Comparison of ENCODE assay signal across 25 cellular contexts in genomic region chr20:43694763-43695162, GRCh38. TPM values are rescaled to one million over a fixed set of nuclear protein-coding genes. Genes with fewer than 3 reads are reported as not detected.
DNase-seq lines count a peak whose midpoint lies in the region; ATAC-seq, FAIRE-seq and TF ChIP-seq lines count a peak whose summit lies in the region.
"Had no signal": no experiment of that assay in that cellular context is flagged by ENCODE, and none has a peak within 500 bp of the region (broad histone marks: within the 10 kb centered on the region; RNA-seq: fewer than 3 reads in every experiment).

No MANE protein-coding gene starts in this region.

- no peak for TF ChIP-seq RAD21 in HepG2 (CRISPR knock-in tag; IDR thresholded peaks at IDR 0.05)

- POLR2A ChIA-PET in HepG2 (lab: Yijun Ruan, JAX) = no interaction called here

- no peak for DNase-seq in activated T-cell treated with anti-CD3 and anti-CD28 coated beads, Interleukin-2, amount 50 U/mL, for 72 hours
- DNase-seq in activated T-cell treated with anti-CD3 and anti-CD28 coated beads, Interleukin-2, amount 50 U/mL, for 1 hour = no peak
- DNase-seq in HTR-8/SVneo (ENCODE audit: insufficient read length, low spot score) (no peak), HepG2 (ENCODE audit: low spot score) (no peak), right lobe of liver (no peak)
- DNase-seq in activated CD8-positive, alpha-beta memory T cell treated with anti-CD3 and anti-CD28 coated beads, Interleukin-2, amount 10 ng/mL, durations not matched to agents 7 days and 5 days = no peak
- DNase-seq in activated naive CD4-positive, alpha-beta T cell treated with Interleukin-2 at 50 U/mL for 16 hours = no peak
- DNase-seq: AML-193; Caco-2; Calu3; CD4-positive, alpha-beta T cell; CD8-positive, alpha-beta T cell; DMS79 treated with DMSO at 0.1 percent for 48 hours; GF-D8 had no signal

- H3K27me3 Mint-ChIP-seq in activated T-cell treated with anti-CD3 and anti-CD28 coated beads, Interleukin-2, amount 50 U/mL, for 72 hours (ENCODE audit: low read depth) = no peaks in the 10 kb centered on the region
- no peaks in the 10 kb centered on the region for H3K27me3 Mint-ChIP-seq in activated CD8-positive, alpha-beta memory T cell treated with anti-CD3 and anti-CD28 coated beads, Interleukin-2, amount 10 ng/mL, durations not matched to agents 7 days and 5 days
- H3K27me3 Mint-ChIP-seq: B cell; CD4-positive, alpha-beta T cell had no signal

- WGBS in HepG2 (ENCODE audit: low lambda C conversion rate) = 96% methylated on average over 3 of the region's 3 CpGs
- 48% methylated on average over 3 of the region's 3 CpGs for WGBS in right lobe of liver (ENCODE audit: insufficient coverage, low coverage, low lambda C conversion rate, missing lambda C conversion rate)

- H3K4me1 Mint-ChIP-seq in activated T-cell treated with anti-CD3 and anti-CD28 coated beads, Interleukin-2, amount 50 U/mL, for 72 hours (ENCODE audit: low read depth) = peaks cover 8% of the 10 kb centered on the region
- H3K4me1 Mint-ChIP-seq in activated CD8-positive, alpha-beta memory T cell treated with anti-CD3 and anti-CD28 coated beads, Interleukin-2, amount 10 ng/mL, durations not matched to agents 7 days and 5 days = peaks cover 7% of the 10 kb centered on the region

- BruUV-seq in HepG2 (replicated peaks; lab: Mats Ljungman, UMichigan) = no TSS peak

- no peaks in the 10 kb centered on the region for H4K20me1 ChIP-seq in HepG2 (ENCODE audit: insufficient read depth, low read length)

- H3K4me3 ChIP-seq in HepG2 (replicated peaks in 1 of 3; ENCODE audit: insufficient read depth in 1 of 3, low read depth in 2 of 3, low read length in 3 of 3) = no peak overlapping the region
- H3K4me3 ChIP-seq in right lobe of liver = no peak overlapping the region
- H3K4me3 ChIP-seq: A549; BLaER1 treated with 17β-estradiol and CSF1 and Interleukin-3, amounts not matched to agents 10 nM and 100 nM had no signal

- H3K27me3 ChIP-seq in HepG2 (ENCODE audit: control insufficient read depth in 1 of 2, insufficient read depth in 2 of 2, low read length in 2 of 2) (no peaks in the 10 kb centered on the region), right lobe of liver (no peaks in the 10 kb centered on the region)
- H3K27me3 ChIP-seq: BLaER1 treated with 17β-estradiol and CSF1 and Interleukin-3, amounts not matched to agents 10 nM and 100 nM had no signal

- H3K36me3 ChIP-seq in HepG2 (replicated peaks in 1 of 2; ENCODE audit: control insufficient read depth in 1 of 2, insufficient read depth in 2 of 2, low read length in 2 of 2) = peaks cover 4 to 26% of the 10 kb centered on the region in 2 experiments; a peak in 4 of 5 replicates
- no peaks in the 10 kb centered on the region for H3K36me3 ChIP-seq in right lobe of liver

- in situ Hi-C loops in HepG2 (cut with HindIII; ENCODE audit: extremely low pct_ligation_motif_present, low pct_unique_long_range_greater_than_20kb) = loop anchor here (5.0 kb wide), 2 partner anchors 157 to 247 kb away; no protein-coding TSS in a partner anchor

- TF ChIP-seq CTCF in HepG2 (CRISPR knock-in tag; IDR thresholded peaks at IDR 0.05) (no peak), right lobe of liver (IDR thresholded peaks at IDR 0.05) (no peak)

- H3K9me3 Mint-ChIP-seq in activated T-cell treated with anti-CD3 and anti-CD28 coated beads, Interleukin-2, amount 50 U/mL, for 72 hours = no peaks in the 10 kb centered on the region
- no peaks in the 10 kb centered on the region for H3K9me3 Mint-ChIP-seq in activated CD8-positive, alpha-beta memory T cell treated with anti-CD3 and anti-CD28 coated beads, Interleukin-2, amount 10 ng/mL, durations not matched to agents 7 days and 5 days (ENCODE audit: low read depth)
- H3K9me3 Mint-ChIP-seq: CD4-positive, alpha-beta T cell; CD8-positive, alpha-beta T cell had no signal

- CTCF ChIA-PET in HepG2 (lab: Yijun Ruan, JAX; ENCODE audit: low intra/inter-chr PET ratio, low total read pairs) = no interaction called here
- CTCF ChIA-PET in activated CD8-positive, alpha-beta memory T cell treated with anti-CD3 and anti-CD28 coated beads, Interleukin-2, amount 10 ng/mL, durations not matched to agents 7 days and 5 days (lab: Charles Lee) = interaction anchor here (1.1 kb wide), 1 partner anchor 54 kb away, joined by 3 read pairs; no protein-coding TSS in a partner anchor

- no peak overlapping the region for H2AFZ ChIP-seq in HepG2 (ENCODE audit: low read length)

- peak overlapping the region; percentile 74 for H3K27ac Mint-ChIP-seq in activated T-cell treated with anti-CD3 and anti-CD28 coated beads, Interleukin-2, amount 50 U/mL, for 72 hours
- H3K27ac Mint-ChIP-seq in activated CD8-positive, alpha-beta memory T cell treated with anti-CD3 and anti-CD28 coated beads, Interleukin-2, amount 10 ng/mL, durations not matched to agents 7 days and 5 days = no peak overlapping the region
- H3K27ac Mint-ChIP-seq: CD4-positive, alpha-beta T cell; CD8-positive, alpha-beta T cell had no signal

- peak; percentile 65 for FAIRE-seq in HTR-8/SVneo (lab: Jason Lieb, UNC)
- FAIRE-seq in HepG2 (lab: Jason Lieb, UNC) = no peak
- FAIRE-seq: A549, D721Med, G401.6, GM12891, GM19239 had no signal

- TF ChIP-seq POLR2A in HepG2 (IDR thresholded peaks at IDR 0.05; ENCODE audit: insufficient read depth in 1 of 2, low read depth in 2 of 2, low read length in 2 of 2) (no peak), right lobe of liver (IDR thresholded peaks at IDR 0.05) (no peak)

- no peak for ATAC-seq in activated T-cell treated with anti-CD3 and anti-CD28 coated beads, Interleukin-2, amount 50 U/mL, for 72 hours (replicated peaks in 1 of 2)
- ATAC-seq in HepG2 (no peak), right lobe of liver (peak in 3 of 4 donors; percentile 29 to 72 (median 36))
- ATAC-seq in activated CD8-positive, alpha-beta memory T cell treated with anti-CD3 and anti-CD28 coated beads, Interleukin-2, amount 10 ng/mL, durations not matched to agents 7 days and 5 days = no peak
- ATAC-seq: A549; CD8-positive, alpha-beta T cell had no signal

- H3K27ac ChIP-seq in HepG2 (ENCODE audit: extremely low read length, insufficient read depth, low read length) (no peak overlapping the region), right lobe of liver (no peak overlapping the region)
- H3K27ac ChIP-seq: 22Rv1; A549; BLaER1 treated with 17β-estradiol and CSF1 and Interleukin-3, amounts not matched to agents 10 nM and 100 nM; C4-2B had no signal

- H3K4me3 Mint-ChIP-seq in activated T-cell treated with anti-CD3 and anti-CD28 coated beads, Interleukin-2, amount 50 U/mL, for 72 hours = no peak overlapping the region
- no peak overlapping the region for H3K4me3 Mint-ChIP-seq in activated CD8-positive, alpha-beta memory T cell treated with anti-CD3 and anti-CD28 coated beads, Interleukin-2, amount 10 ng/mL, durations not matched to agents 7 days and 5 days
- H3K4me3 Mint-ChIP-seq: B cell; CD4-positive, alpha-beta T cell; CD8-positive, alpha-beta T cell had no signal

- H3K36me3 Mint-ChIP-seq in activated T-cell treated with anti-CD3 and anti-CD28 coated beads, Interleukin-2, amount 50 U/mL, for 72 hours (ENCODE audit: insufficient read depth in 2 of 2) = peaks cover 5 to 20% of the 10 kb centered on the region in 2 donors
- peaks cover 23% of the 10 kb centered on the region for H3K36me3 Mint-ChIP-seq in activated CD8-positive, alpha-beta memory T cell treated with anti-CD3 and anti-CD28 coated beads, Interleukin-2, amount 10 ng/mL, durations not matched to agents 7 days and 5 days
- H3K36me3 Mint-ChIP-seq: CD8-positive, alpha-beta T cell had no signal

- H3K79me2 ChIP-seq in HepG2 (ENCODE audit: insufficient read depth, low read length) = no peaks in the 10 kb centered on the region

- intact Hi-C loops in HepG2 (cut with micrococcal nuclease; ENCODE audit: unreplicated experiment) = no loop called here
- intact Hi-C loops in right lobe of liver (cut with DNase I) = loop anchor here in 1 of 2 donors (10.0 kb wide), 1 partner anchor 160 kb away; no protein-coding TSS in a partner anchor

- H3K9me3 ChIP-seq in HepG2 (ENCODE audit: low read length) (no peaks in the 10 kb centered on the region), right lobe of liver (no peaks in the 10 kb centered on the region)
- H3K9me3 ChIP-seq: A549; BLaER1 treated with 17β-estradiol and CSF1 and Interleukin-3, amounts not matched to agents 10 nM and 100 nM; Caco-2 had no signal

- TF ChIP-seq EP300 in HepG2 (IDR thresholded peaks at IDR 0.05; ENCODE audit: low read depth in 2 of 2, low read length in 2 of 2) (no peak), HepG2 (CRISPR knock-in tag; IDR thresholded peaks at IDR 0.05; ENCODE audit: borderline replicate concordance) (no peak)

- H3K9ac ChIP-seq in HepG2 (ENCODE audit: insufficient read depth, low read depth, low read length) = no peak overlapping the region
- H3K9ac ChIP-seq: BLaER1 treated with 17β-estradiol and CSF1 and Interleukin-3, amounts not matched to agents 10 nM and 100 nM had no signal

- no peaks in the 10 kb centered on the region for H3K4me1 ChIP-seq in HepG2 (ENCODE audit: insufficient read depth, low read length)
- no peaks in the 10 kb centered on the region for H3K4me1 ChIP-seq in right lobe of liver
- H3K4me1 ChIP-seq: A549; BLaER1 treated with 17β-estradiol and CSF1 and Interleukin-3, amounts not matched to agents 10 nM and 100 nM; Caco-2 had no signal

- H3K4me2 ChIP-seq in HepG2 (ENCODE audit: low read depth, low read length) = no peak overlapping the region
- H3K4me2 ChIP-seq: A549; BLaER1 treated with 17β-estradiol and CSF1 and Interleukin-3, amounts not matched to agents 10 nM and 100 nM had no signal

RNA-seq across cellular contexts. Expression of gene MYBL2, which starts 27.8 kb away (rescaled TPM):
- total RNA-seq in activated T-cell treated with anti-CD3 and anti-CD28 coated beads, Interleukin-2, amount 50 U/mL, for 72 hours = 10 to 100 TPM; 76.9 to 87.7 TPM
- total RNA-seq in HepG2 (2016; rRNA removed; fragmentation: Illumina TruSeq; extraction: Trizol) (66.2 and 76.9 TPM in 2 replicates), right lobe of liver (1 to 10 TPM in 3 of 6 experiments, under 1 TPM in 2, not detected in 1; 0.44 to 3.5 (median 1.8) TPM)
- total RNA-seq in HepG2 (2016; cell fraction: cytosol; rRNA removed; fragmentation: Illumina TruSeq; extraction: Trizol; ENCODE audit: low read depth) = 59.0 and 62.0 TPM in 2 replicates
- 56.5 and 69.8 TPM in 2 replicates for total RNA-seq in HepG2 (2016; cell fraction: insoluble cytoplasmic fraction; rRNA removed; fragmentation: Illumina TruSeq; extraction: Trizol)
- total RNA-seq in HepG2 (2016; cell fraction: membrane; rRNA removed; fragmentation: Illumina TruSeq; extraction: Trizol) = 143 and 144 TPM in 2 replicates
- 31.9 and 37.0 TPM in 2 replicates for total RNA-seq in HepG2 (2016; cell fraction: nucleus; rRNA removed; fragmentation: Illumina TruSeq; extraction: Trizol)
- 8.7 and 11.9 TPM in 2 replicates for polyA plus RNA-seq in HepG2 (2011; rRNA removed)
- polyA plus RNA-seq in HepG2 (2011; cell fraction: cytosol; rRNA removed) = 8.2 and 15.1 TPM in 2 replicates
- 11.9 and 16.1 TPM in 2 replicates for polyA plus RNA-seq in HepG2 (2011; cell fraction: nucleus; rRNA removed)
- 13.6 and 29.5 TPM in 2 replicates for polyA plus RNA-seq in HepG2 (2012)
- 102 and 115 TPM in 2 replicates for polyA plus RNA-seq in HepG2 (2016; cell fraction: cytosol; fragmentation: Illumina TruSeq; extraction: Trizol; ENCODE audit: low read depth)
- 97.7 and 135 TPM in 2 replicates for polyA plus RNA-seq in HepG2 (2016; cell fraction: insoluble cytoplasmic fraction; fragmentation: Illumina TruSeq; extraction: Trizol; ENCODE audit: low read depth)
- polyA plus RNA-seq in HepG2 (2016; cell fraction: membrane; fragmentation: Illumina TruSeq; extraction: Trizol; ENCODE audit: low read depth) = 207 and 227 TPM in 2 replicates
- polyA plus RNA-seq in HepG2 (2016; cell fraction: nucleus; fragmentation: Illumina TruSeq; extraction: Trizol; ENCODE audit: insufficient read depth, low read depth) = 95.0 and 101 TPM in 2 replicates
- polyA minus RNA-seq in HepG2 (2011; rRNA and poly(A)+ RNA removed; ENCODE audit: low replicate concordance) = 22.9 and 110 TPM in 2 replicates
- 11.1 and 17.9 TPM in 2 replicates for polyA minus RNA-seq in HepG2 (2011; cell fraction: cytosol; rRNA and poly(A)+ RNA removed)
- 5.3 and 8.1 TPM in 2 replicates for polyA minus RNA-seq in HepG2 (2011; cell fraction: nucleus; rRNA and poly(A)+ RNA removed)
- total RNA-seq in activated CD8-positive, alpha-beta memory T cell treated with anti-CD3 and anti-CD28 coated beads, Interleukin-2, amount 10 ng/mL, durations not matched to agents 7 days and 5 days = 100 to 1,000 TPM; 114 to 118 TPM

RNA-seq across cellular contexts. Expression of gene GTSF1L, which starts 32.0 kb away (rescaled TPM):
- total RNA-seq in activated T-cell treated with anti-CD3 and anti-CD28 coated beads, Interleukin-2, amount 50 U/mL, for 72 hours = not detected
- not detected in 2 replicates for total RNA-seq in HepG2 (2016; rRNA removed; fragmentation: Illumina TruSeq; extraction: Trizol)
- not detected in 2 replicates for total RNA-seq in HepG2 (2016; cell fraction: cytosol; rRNA removed; fragmentation: Illumina TruSeq; extraction: Trizol; ENCODE audit: low read depth)
- not detected in 2 replicates for total RNA-seq in HepG2 (2016; cell fraction: insoluble cytoplasmic fraction; rRNA removed; fragmentation: Illumina TruSeq; extraction: Trizol)
- not detected in 2 replicates for total RNA-seq in HepG2 (2016; cell fraction: membrane; rRNA removed; fragmentation: Illumina TruSeq; extraction: Trizol)
- total RNA-seq in HepG2 (2016; cell fraction: nucleus; rRNA removed; fragmentation: Illumina TruSeq; extraction: Trizol) = not detected in 2 replicates
- not detected in 2 replicates for polyA plus RNA-seq in HepG2 (2011; rRNA removed)
- polyA plus RNA-seq in HepG2 (2011; cell fraction: cytosol; rRNA removed) = not detected in 2 replicates
- not detected in 2 replicates for polyA plus RNA-seq in HepG2 (2011; cell fraction: nucleus; rRNA removed)
- not detected in 2 replicates for polyA plus RNA-seq in HepG2 (2012)
- polyA plus RNA-seq in HepG2 (2016; cell fraction: cytosol; fragmentation: Illumina TruSeq; extraction: Trizol; ENCODE audit: low read depth) = not detected in 2 replicates
- polyA plus RNA-seq in HepG2 (2016; cell fraction: insoluble cytoplasmic fraction; fragmentation: Illumina TruSeq; extraction: Trizol; ENCODE audit: low read depth) = not detected in 2 replicates
- polyA plus RNA-seq in HepG2 (2016; cell fraction: membrane; fragmentation: Illumina TruSeq; extraction: Trizol; ENCODE audit: low read depth) = not detected in 2 replicates
- not detected in 2 replicates for polyA plus RNA-seq in HepG2 (2016; cell fraction: nucleus; fragmentation: Illumina TruSeq; extraction: Trizol; ENCODE audit: insufficient read depth, low read depth)
- polyA minus RNA-seq in HepG2 (2011; rRNA and poly(A)+ RNA removed; ENCODE audit: low replicate concordance) = not detected in 2 replicates
- polyA minus RNA-seq in HepG2 (2011; cell fraction: cytosol; rRNA and poly(A)+ RNA removed) = not detected in 2 replicates
- polyA minus RNA-seq in HepG2 (2011; cell fraction: nucleus; rRNA and poly(A)+ RNA removed) = not detected in 2 replicates
- not detected for total RNA-seq in right lobe of liver
- total RNA-seq in activated CD8-positive, alpha-beta memory T cell treated with anti-CD3 and anti-CD28 coated beads, Interleukin-2, amount 10 ng/mL, durations not matched to agents 7 days and 5 days = under 1 TPM in 1 of 2 experiments, not detected in 1; 0.28 TPM
- total RNA-seq: A172; Caco-2; Calu3; CD4-positive, alpha-beta T cell; CD8-positive, alpha-beta T cell had no signal
- polyA plus RNA-seq: A549, BJ had no signal

Comparison
In these comparisons a context has a peak if more than half of its experiments do, and no peak if none do; other contexts are left out.
1. ATAC-seq: peak in right lobe of liver (3 of 4); none in activated T-cell treated with anti-CD3 and anti-CD28 coated beads, Interleukin-2, amount 50 U/mL, for 72 hours (0 of 2), HepG2 (single experiment) and activated CD8-positive, alpha-beta memory T cell treated with anti-CD3 and anti-CD28 coated beads, Interleukin-2, amount 10 ng/mL, durations not matched to agents 7 days and 5 days (single experiment).
2. RNA of gene MYBL2, which starts 27.8 kb away (total RNA-seq): 114 to 118 TPM in activated CD8-positive, alpha-beta memory T cell treated with anti-CD3 and anti-CD28 coated beads, Interleukin-2, amount 10 ng/mL, durations not matched to agents 7 days and 5 days, 76.9 to 87.7 TPM in activated T-cell treated with anti-CD3 and anti-CD28 coated beads, Interleukin-2, amount 50 U/mL, for 72 hours and 31.9 to 144 TPM in HepG2; 0.44 to 3.5 TPM in right lobe of liver; every median in the first group is over 4 times any median in the second.